In genomic region chr1:223123238-223123976, GRCh38 we compare ENCODE assay signal across 8 cellular contexts. TPM values are rescaled to one million over a fixed set of nuclear protein-coding genes. Genes with fewer than 3 reads are reported as not detected.
DNase-seq lines count a peak whose midpoint lies in the region; ATAC-seq and TF ChIP-seq lines count a peak whose summit lies in the region.

No MANE protein-coding gene starts in this region.

- no peaks in the 10 kb centered on the region for H3K9me3 ChIP-seq in A673 (ENCODE audit: low read depth, low read length, poor library complexity, severe bottlenecking)
- H3K9me3 ChIP-seq in mammary epithelial cell (replicated peaks; ENCODE audit: insufficient read depth, low read length): no peaks in the 10 kb centered on the region

- TF ChIP-seq CTCF in A673 (conservative IDR thresholded peaks at IDR 0.05; ENCODE audit: low read depth, low read length) (peak; percentile 96), WI38 (IDR thresholded peaks at IDR 0.05; ENCODE audit: low read depth, low read length) (peak; percentile 80), mammary epithelial cell (conservative IDR thresholded peaks at IDR 0.05 in 1 of 2, IDR thresholded peaks at IDR 0.05 in 1 of 2; ENCODE audit: extremely low read depth in 1 of 2, insufficient read depth in 1 of 2, low read depth in 1 of 2, low read length in 2 of 2) (peak; percentile 88 to 97)

- H3K79me2 ChIP-seq in mammary epithelial cell (ENCODE audit: insufficient read depth, low read length): no peaks in the 10 kb centered on the region

- CTCF ChIA-PET in A673 (lab: Charles Lee) (interaction anchor here (0.6 to 2.3 kb wide), 8 partner anchors 10 to 662 kb away, joined by 3 to 14 read pairs (median 3); no protein-coding TSS in a partner anchor), mammary epithelial cell (lab: Charles Lee; ENCODE audit: low non-redundant PET) (interaction anchor here (0.6 to 1.0 kb wide), 8 partner anchors 11 to 330 kb away, joined by 3 to 7 read pairs (median 3); no protein-coding TSS in a partner anchor)

- no peaks in the 10 kb centered on the region for H3K27me3 ChIP-seq in A673 (replicated peaks; ENCODE audit: insufficient read depth, low read depth, low read length, poor library complexity)
- no peaks in the 10 kb centered on the region for H3K27me3 ChIP-seq in mammary epithelial cell (ENCODE audit: insufficient read depth, low read length)

- ATAC-seq in GM18517 (IDR thresholded peaks at IDR 0.05; ENCODE audit: unreplicated experiment) (peak; percentile 93), HG03039 (IDR thresholded peaks at IDR 0.05; ENCODE audit: unreplicated experiment) (peak; percentile 53), left lobe of liver (peak; percentile 98)

- peak overlapping the region; percentile 70 for H2AFZ ChIP-seq in mammary epithelial cell (ENCODE audit: low read depth, low read length)

- in situ Hi-C loops in mammary epithelial cell (cut with MboI; ENCODE audit: low sequenced_read_pairs in 2 of 2): no loop called here

- POLR2A ChIA-PET in A673 (lab: Charles Lee; ENCODE audit: low non-redundant PET): interaction anchor here (0.6 kb wide), 2 partner anchors 36 to 659 kb away, joined by 3 to 5 read pairs; no protein-coding TSS in a partner anchor

- H3K36me3 ChIP-seq in A673 (ENCODE audit: insufficient read depth, low read length, poor library complexity, severe bottlenecking) (no peaks in the 10 kb centered on the region), mammary epithelial cell (ENCODE audit: insufficient read depth, low read length) (no peaks in the 10 kb centered on the region)

- dilution Hi-C loops in mammary epithelial cell (cut with HindIII; ENCODE audit: low sequenced_read_pairs): no loop called here

- H3K4me3 ChIP-seq in A673 (ENCODE audit: low read depth, low read length, poor library complexity, severe bottlenecking): no peak overlapping the region
- no peak overlapping the region for H3K4me3 ChIP-seq in WI38 (ENCODE audit: low read depth, low read length)
- H3K4me3 ChIP-seq in mammary epithelial cell (replicated peaks in 1 of 3; ENCODE audit: insufficient read depth in 1 of 3, low read depth in 2 of 3, low read length in 3 of 3): peak overlapping the region; percentile 22 to 41 (median 37)

- DNase-seq in A673 (ENCODE audit: low spot score) (peak; percentile 88), NCI-H2107 treated with DMSO at 0.1 percent for 48 hours (lab: John Stamatoyannopoulos, UW; ENCODE audit: unreplicated experiment) (peak; percentile 94), mammary epithelial cell (peak; percentile 41), left lobe of liver (ENCODE audit: low spot score) (peak; percentile 62)
- peak; percentile 37 to 55 (median 39) for DNase-seq in stimulated activated CD4-positive, alpha-beta T cell treated with anti-CD3 and anti-CD28 coated beads, TNF-alpha, amount 100 ng/mL, for 1 hour (ENCODE audit: low read depth in 3 of 3, low spot score in 1 of 3)

- 7% methylated on average over 16 of the region's 16 CpGs for WGBS in mammary epithelial cell (ENCODE audit: low coverage, missing lambda C conversion rate)

- H3K27ac ChIP-seq in A673 (ENCODE audit: low read depth, low read length, poor library complexity, severe bottlenecking) (no peak overlapping the region), mammary epithelial cell (ENCODE audit: insufficient read depth, low read depth, low read length) (no peak overlapping the region)

- H3K4me2 ChIP-seq in mammary epithelial cell (ENCODE audit: insufficient read depth, low read depth, low read length): peak overlapping the region; percentile 80

- intact Hi-C loops in A673 (cut with micrococcal nuclease; ENCODE audit: unreplicated experiment): loop anchor here (1.0 to 2.0 kb wide), 2 partner anchors 331 to 385 kb away; no protein-coding TSS in a partner anchor
- intact Hi-C loops in mammary epithelial cell (cut with micrococcal nuclease): loop anchor here (1.0 to 2.0 kb wide), 2 partner anchors 43 to 331 kb away; no protein-coding TSS in a partner anchor

- H3K4me1 ChIP-seq in A673 (ENCODE audit: insufficient read depth, low read length, poor library complexity, severe bottlenecking): no peaks in the 10 kb centered on the region
- no peaks in the 10 kb centered on the region for H3K4me1 ChIP-seq in mammary epithelial cell (ENCODE audit: insufficient read depth, low read length)

- H3K9ac ChIP-seq in mammary epithelial cell (ENCODE audit: insufficient read depth, low read length): no peak overlapping the region

- no peaks in the 10 kb centered on the region for H4K20me1 ChIP-seq in mammary epithelial cell (ENCODE audit: insufficient read depth, low read length)

- no TSS peak for BruUV-seq in A673 (replicated peaks; lab: Mats Ljungman, UMichigan)
- BruUV-seq in mammary epithelial cell (replicated peaks; lab: Mats Ljungman, UMichigan): no TSS peak

RNA-seq across cellular contexts. Expression of gene TLR5, which starts 19.6 kb away (rescaled TPM):
- total RNA-seq in A673 (2021): 0.95 and 1.5 TPM in 2 replicates
- total RNA-seq in mammary epithelial cell: 1 to 10 TPM; 1.3 to 1.5 TPM
- 1.1 TPM for polyA plus RNA-seq in mammary epithelial cell
- polyA minus RNA-seq in mammary epithelial cell: not detected
- 1.1 TPM for total RNA-seq in left lobe of liver

Comparison
In these comparisons a context has a peak if more than half of its experiments do, and no peak if none do; other contexts are left out.
1. DNase-seq: peak in every context shown above with its lines; median percentile 94 in NCI-H2107 treated with DMSO at 0.1 percent for 48 hours; 88 in A673; 62 in left lobe of liver; 41 in mammary epithelial cell; 39 in stimulated activated CD4-positive, alpha-beta T cell treated with anti-CD3 and anti-CD28 coated beads, TNF-alpha, amount 100 ng/mL, for 1 hour.
2. H3K4me3 ChIP-seq: peak in mammary epithelial cell (3 of 3); none in A673 (single experiment) and WI38 (single experiment).
3. Peak in every context shown above with its lines, with median percentiles within 50 percentile points of each other: CTCF ChIP-seq and ATAC-seq.